In genomic region chr1:27489973-27490741, GRCh38 we compare ENCODE assay signal across 8 cellular contexts. TPM values are rescaled to one million over a fixed set of nuclear protein-coding genes. Genes with fewer than 3 reads are reported as not detected.
DNase-seq lines count a peak whose midpoint lies in the region; ATAC-seq and TF ChIP-seq lines count a peak whose summit lies in the region.

WASF2 (minus strand) TSS chr1:27490167; CDS start chr1:27428890, 61,277 bp downstream.

- H3K4me1 Mint-ChIP-seq in activated CD4-positive, alpha-beta T cell treated with anti-CD3 and anti-CD28 coated beads for 36 hours: peaks cover 27% of the 10 kb centered on the region

- peak within 1 kb of the TSS; percentile 99 for H3K27ac Mint-ChIP-seq in activated CD4-positive, alpha-beta T cell treated with anti-CD3 and anti-CD28 coated beads for 36 hours

- H3K4me3 Mint-ChIP-seq in activated CD4-positive, alpha-beta T cell treated with anti-CD3 and anti-CD28 coated beads for 36 hours: peak within 1 kb of the TSS; percentile 98

- intact Hi-C loops in activated CD4-positive, alpha-beta T cell treated with anti-CD3 and anti-CD28 coated beads for 36 hours (cut with DNase I, micrococcal nuclease): loop anchor here (1.0 to 2.0 kb wide), 12 partner anchors 31 to 283 kb away; partner anchors contain the start of genes AHDC1 (in 2 of the 2), FAM76A (in 1 of the 2), GPR3 (in 1 of the 2) and STX12 (in 1 of the 2)

- TF ChIP-seq CTCF in choroid plexus epithelial cell (conservative IDR thresholded peaks at IDR 0.05; ENCODE audit: low read depth, low read length) (no peak), kidney epithelial cell (IDR thresholded peaks at IDR 0.05; ENCODE audit: insufficient read depth, low read length, poor library complexity, severe bottlenecking) (no peak)

- no peaks in the 10 kb centered on the region for H3K27me3 Mint-ChIP-seq in activated CD4-positive, alpha-beta T cell treated with anti-CD3 and anti-CD28 coated beads for 36 hours

- no peaks in the 10 kb centered on the region for H3K27me3 ChIP-seq in kidney epithelial cell (ENCODE audit: control insufficient read depth, insufficient read depth, low read length)

- ATAC-seq in HG03442 (IDR thresholded peaks at IDR 0.05; ENCODE audit: unreplicated experiment): peak; percentile 78
- peak; percentile 96 for ATAC-seq in activated CD4-positive, alpha-beta T cell treated with anti-CD3 and anti-CD28 coated beads for 36 hours

- peak; percentile 94 to 95 for DNase-seq in AML-193 (lab: John Stamatoyannopoulos, UW)
- DNase-seq in GM19238 (ENCODE audit: insufficient read length, low spot score): peak; percentile 80
- DNase-seq in NCI-H524 (lab: John Stamatoyannopoulos, UW): peak; percentile 94 to 97
- peak; percentile 98 for DNase-seq in activated CD4-positive, alpha-beta T cell treated with anti-CD3 and anti-CD28 coated beads for 36 hours
- peak; percentile 98 for DNase-seq in choroid plexus epithelial cell (ENCODE audit: low read depth)
- DNase-seq in kidney epithelial cell (ENCODE audit: low read depth): peak; percentile 73
- peak; percentile 96 to 97 for DNase-seq in stimulated activated CD4-positive, alpha-beta T cell treated with anti-CD3 and anti-CD28 coated beads, Interleukin-15, amount 100 ng/mL, for 48 hours (ENCODE audit: low read depth in 2 of 2)

- H3K36me3 Mint-ChIP-seq in activated CD4-positive, alpha-beta T cell treated with anti-CD3 and anti-CD28 coated beads for 36 hours (ENCODE audit: low read depth): peaks cover 7% of the 10 kb centered on the region

- H3K36me3 ChIP-seq in kidney epithelial cell (ENCODE audit: control insufficient read depth, insufficient read depth, low read length): no peaks in the 10 kb centered on the region

- POLR2A ChIA-PET in activated CD4-positive, alpha-beta T cell treated with anti-CD3 and anti-CD28 coated beads for 36 hours (lab: Charles Lee): interaction anchor here (0.6 to 1.0 kb wide), 7 partner anchors 28 to 156 kb away, joined by 3 to 5 read pairs (median 4); no protein-coding TSS in a partner anchor

- CTCF ChIA-PET in activated CD4-positive, alpha-beta T cell treated with anti-CD3 and anti-CD28 coated beads for 36 hours (lab: Charles Lee): interaction anchor here (0.7 to 1.4 kb wide), 12 partner anchors 8 to 173 kb away, joined by 3 to 5 read pairs (median 3); no protein-coding TSS in a partner anchor

- H3K9me3 Mint-ChIP-seq in activated CD4-positive, alpha-beta T cell treated with anti-CD3 and anti-CD28 coated beads for 36 hours (ENCODE audit: low read depth): no peaks in the 10 kb centered on the region

- H3K4me3 ChIP-seq in choroid plexus epithelial cell (ENCODE audit: low read depth, low read length): peak within 1 kb of the TSS; percentile 98
- peak within 1 kb of the TSS; percentile 61 for H3K4me3 ChIP-seq in kidney epithelial cell (ENCODE audit: low read depth, low read length)

RNA-seq across cellular contexts. Expression of gene WASF2, which starts in this region (rescaled TPM):
- total RNA-seq in activated CD4-positive, alpha-beta T cell treated with anti-CD3 and anti-CD28 coated beads for 36 hours: 100 to 1,000 TPM; 104 to 132 TPM
- 52.4 and 56.3 TPM in 2 replicates for total RNA-seq in kidney epithelial cell

Comparison
In these comparisons a context has a peak if more than half of its experiments do, and no peak if none do; other contexts are left out.
1. Peak in every context shown above with its lines: DNase-seq, ATAC-seq and H3K4me3 ChIP-seq.